In the genomic region with DNA sequence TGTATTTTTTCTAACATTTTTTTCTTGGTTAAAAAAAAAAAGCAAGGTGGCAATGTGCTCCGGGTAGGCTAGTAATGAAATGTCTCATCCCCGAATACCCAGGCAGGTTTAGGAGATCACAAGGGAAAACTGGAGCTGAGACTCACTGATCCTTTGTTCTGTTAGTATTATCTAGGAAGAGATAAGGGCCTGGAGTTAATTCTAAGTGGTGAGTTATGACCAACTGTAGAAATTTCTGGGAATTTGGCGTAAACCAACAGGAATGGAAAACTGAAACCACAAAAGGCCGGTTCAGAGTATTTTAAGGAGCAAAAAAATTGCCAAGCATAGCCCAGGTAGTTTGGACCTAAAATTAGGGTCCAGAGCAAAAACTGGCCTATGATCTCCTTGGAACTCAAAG, we compare ENCODE assay signal across 1 cellular context.
A peak's percentile ranks its signal among the peaks of the same experiment; 100 is the strongest.
TF ChIP-seq lines count a peak whose summit lies in the region.

No MANE protein-coding gene starts in this region.

TF ChIP-seq in K562, 482 proteins besides CTCF, POLR2A, EP300 and RAD21:
- TF ChIP-seq BMI1 (IDR thresholded peaks at IDR 0.05; ENCODE audit: low read length) (no peak), FOSL1 (tag; conservative IDR thresholded peaks at IDR 0.05) (0 out of 2 replicates have a peak, but pooled peaks have one; percentile 23), SOX6 (IDR thresholded peaks at IDR 0.05) (peak; percentile 52; the same call in 1 of the 2 replicates), ZNF436 (CRISPR knock-in tag; IDR thresholded peaks at IDR 0.05) (no peak)
- TF ChIP-seq, protein P1, sequence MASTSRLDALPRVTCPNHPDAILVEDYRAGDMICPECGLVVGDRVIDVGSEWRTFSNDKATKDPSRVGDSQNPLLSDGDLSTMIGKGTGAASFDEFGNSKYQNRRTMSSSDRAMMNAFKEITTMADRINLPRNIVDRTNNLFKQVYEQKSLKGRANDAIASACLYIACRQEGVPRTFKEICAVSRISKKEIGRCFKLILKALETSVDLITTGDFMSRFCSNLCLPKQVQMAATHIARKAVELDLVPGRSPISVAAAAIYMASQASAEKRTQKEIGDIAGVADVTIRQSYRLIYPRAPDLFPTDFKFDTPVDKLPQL (IDR thresholded peaks at IDR 0.05; ENCODE audit: extremely low read depth, insufficient read length) = no peak
TF ChIP-seq in K562: peak in this region for 2.
